ENCODE assay signal across 8 cellular contexts in the genomic region with DNA sequence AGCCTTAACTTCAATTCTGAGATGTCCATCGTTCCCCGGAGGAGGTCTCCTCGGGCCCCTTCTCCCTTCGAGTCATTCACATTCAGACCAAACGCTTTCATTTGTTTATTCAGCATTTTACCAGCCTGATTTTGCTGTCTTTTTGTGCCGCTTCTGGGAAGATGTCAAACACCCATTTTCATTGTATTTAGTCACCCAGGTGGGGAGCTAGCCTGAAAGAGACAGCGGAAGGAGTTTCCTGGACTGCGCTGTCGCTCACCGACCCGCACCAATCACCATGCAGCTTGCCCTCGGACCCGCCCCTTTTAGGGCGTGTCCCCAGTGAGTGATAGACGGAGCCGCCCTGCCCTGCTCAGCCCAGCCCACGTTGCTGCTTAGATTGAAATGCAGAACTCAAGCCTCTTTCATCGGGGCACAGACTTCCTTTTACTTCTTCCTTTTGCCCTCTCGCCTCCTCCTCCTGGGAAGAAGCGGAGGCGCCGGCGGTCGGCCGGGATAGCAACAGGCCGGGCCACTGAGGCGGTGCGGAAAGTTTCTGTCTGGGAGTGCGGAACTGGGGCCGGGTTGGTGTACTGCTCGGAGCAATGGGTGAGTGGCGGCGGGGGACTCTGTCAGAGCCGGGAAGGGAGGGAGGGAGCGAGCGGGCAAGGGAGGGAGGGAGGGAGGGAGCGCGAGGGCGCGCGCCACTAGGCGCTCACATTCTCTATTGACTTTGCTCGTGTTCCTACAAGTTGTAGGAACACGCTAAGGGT. TPM values are rescaled to one million over a fixed set of nuclear protein-coding genes. Genes with fewer than 3 reads are reported as not detected.
A peak's percentile ranks its signal among the peaks of the same experiment; 100 is the strongest.
DNase-seq lines count a peak whose midpoint lies in the region; ATAC-seq, FAIRE-seq and TF ChIP-seq lines count a peak whose summit lies in the region.

Gene PAX9 (plus strand): TSS at position 355 of the 752 bp plus-strand sequence. CDS start 230 bp downstream, at position 585.

- peaks cover 17% of the 10 kb centered on the region for H3K9me3 Mint-ChIP-seq in astrocyte (ENCODE audit: unreplicated experiment)

- H4K20me1 ChIP-seq in astrocyte (ENCODE audit: insufficient read depth, low read length): no peaks in the 10 kb centered on the region

- DNase-seq in HL-60 (ENCODE audit: low read depth in 1 of 2, low spot score in 1 of 2): peak; percentile 10 to 54
- peak; percentile 97 for DNase-seq in NCI-H748 (lab: John Stamatoyannopoulos, UW; ENCODE audit: unreplicated experiment)
- peak; percentile 44 for DNase-seq in astrocyte (ENCODE audit: low read depth)
- DNase-seq in activated CD4-positive, CD25-positive, alpha-beta regulatory T cell (lab: John Stamatoyannopoulos, UW): no peak

- TF ChIP-seq CTCF in C4-2B (conservative IDR thresholded peaks at IDR 0.05) (no peak), HL-60 (IDR thresholded peaks at IDR 0.05; ENCODE audit: insufficient read depth, low read length) (no peak), astrocyte (IDR thresholded peaks at IDR 0.05; ENCODE audit: insufficient read depth, low read depth, low read length) (no peak)

- ATAC-seq in GM19023 (IDR thresholded peaks at IDR 0.05; ENCODE audit: unreplicated experiment): peak; percentile 77

- H3K79me2 ChIP-seq in astrocyte (ENCODE audit: insufficient read depth, low read length): no peaks in the 10 kb centered on the region

- H3K4me1 Mint-ChIP-seq in astrocyte (ENCODE audit: low read depth, unreplicated experiment): peaks cover 12% of the 10 kb centered on the region

- H3K27ac Mint-ChIP-seq in astrocyte (ENCODE audit: unreplicated experiment): peak within 1 kb of the TSS; percentile 92

- H3K4me1 ChIP-seq in astrocyte (ENCODE audit: insufficient read depth, low read length) (peaks cover 18% of the 10 kb centered on the region), skeletal muscle satellite cell (ENCODE audit: control insufficient read depth, insufficient read depth, low read length) (peaks cover 50% of the 10 kb centered on the region)

- FAIRE-seq in astrocyte (lab: Jason Lieb, UNC): no peak

- H2AFZ ChIP-seq in astrocyte (ENCODE audit: low read depth, low read length): peak within 1 kb of the TSS; percentile 64

- H3K36me3 ChIP-seq in astrocyte (ENCODE audit: insufficient read depth, low read length) (no peaks in the 10 kb centered on the region), skeletal muscle satellite cell (ENCODE audit: insufficient read depth, low read length) (no peaks in the 10 kb centered on the region)

- peak within 1 kb of the TSS; percentile 88 for H3K4me3 Mint-ChIP-seq in astrocyte (ENCODE audit: unreplicated experiment)

- H3K27ac ChIP-seq in C4-2B (peak within 1 kb of the TSS; percentile 90), HL-60 (replicated peaks) (no peak within 1 kb of the TSS), astrocyte (ENCODE audit: low read depth, low read length) (no peak within 1 kb of the TSS)

- H3K4me2 ChIP-seq in astrocyte (ENCODE audit: low read length) (peak within 1 kb of the TSS; percentile 85), skeletal muscle satellite cell (ENCODE audit: low read length) (peak within 1 kb of the TSS; percentile 94)

- H3K27me3 ChIP-seq in HL-60 (ENCODE audit: insufficient read depth, poor library complexity, severe bottlenecking) (peaks cover 93% of the 10 kb centered on the region), astrocyte (ENCODE audit: insufficient read depth, low read length) (peaks cover 97% of the 10 kb centered on the region), skeletal muscle satellite cell (ENCODE audit: control insufficient read depth, insufficient read depth, low read length) (peaks cover 67% of the 10 kb centered on the region)

- peaks cover 1% of the 10 kb centered on the region for H3K36me3 Mint-ChIP-seq in astrocyte (ENCODE audit: low read depth, unreplicated experiment)

- H3K9me3 ChIP-seq in astrocyte (ENCODE audit: insufficient read depth, low read depth, low read length) (peaks cover 6% of the 10 kb centered on the region), iPS-18c (ENCODE audit: control insufficient read depth, insufficient read depth, low read length) (peaks cover 7% of the 10 kb centered on the region), skeletal muscle satellite cell (replicated peaks; ENCODE audit: low read length) (no peaks in the 10 kb centered on the region)

- peaks cover 87% of the 10 kb centered on the region for H3K27me3 Mint-ChIP-seq in astrocyte (ENCODE audit: low read depth, unreplicated experiment)

- no peak within 1 kb of the TSS for H3K9ac ChIP-seq in astrocyte (ENCODE audit: low read length)
- peak within 1 kb of the TSS; percentile 84 for H3K9ac ChIP-seq in skeletal muscle satellite cell (ENCODE audit: low read depth, low read length)

- H3K4me3 ChIP-seq in HL-60 (replicated peaks; ENCODE audit: insufficient read depth, low read length) (0 out of 2 replicates have a peak within 1 kb of the TSS, but pooled peaks have one; percentile 1), astrocyte (ENCODE audit: insufficient read depth, low read depth, low read length) (peak within 1 kb of the TSS; percentile 50), iPS-18c (ENCODE audit: insufficient read depth, low read depth, low read length) (peak within 1 kb of the TSS; percentile 46), skeletal muscle satellite cell (ENCODE audit: low read length) (peak within 1 kb of the TSS; percentile 76)

RNA-seq across cellular contexts. Expression of gene PAX9, which starts in this region (rescaled TPM):
- total RNA-seq in astrocyte: 1.2 and 1.9 TPM in 2 replicates
- total RNA-seq in skeletal muscle satellite cell (2012; rRNA removed): 1.7 and 2.0 TPM in 2 replicates

Comparison
In these comparisons a context has a peak if more than half of its experiments do, and no peak if none do; other contexts are left out.
1. DNase-seq: peak in HL-60 (2 of 2), NCI-H748 (single experiment) and astrocyte (single experiment); none in activated CD4-positive, CD25-positive, alpha-beta regulatory T cell (0 of 4).
2. H3K4me3 ChIP-seq: peak in every context shown above with its lines; median percentile 76 in skeletal muscle satellite cell; 50 in astrocyte; 46 in iPS-18c; 1 in HL-60.